11 cellular contexts compared by ENCODE assay signal in genomic region chrX:25012433-25012735, GRCh38. TPM values are rescaled to one million over a fixed set of nuclear protein-coding genes. Genes with fewer than 3 reads are reported as not detected.
DNase-seq lines count a peak whose midpoint lies in the region; ATAC-seq and TF ChIP-seq lines count a peak whose summit lies in the region.
"Had no signal": no experiment of that assay in that cellular context is flagged by ENCODE, and none has a peak within 500 bp of the region (broad histone marks: within the 10 kb centered on the region; RNA-seq: fewer than 3 reads in every experiment).

No MANE protein-coding gene starts in this region.

- peak; percentile 17 for DNase-seq in NCI-H82 (lab: John Stamatoyannopoulos, UW)
- no peak for DNase-seq in NCI-H82 treated with DMSO at 0.1 percent for 48 hours (lab: John Stamatoyannopoulos, UW; ENCODE audit: unreplicated experiment)
- DNase-seq in central memory CD8-positive, alpha-beta T cell (ENCODE audit: low spot score in 2 of 2), result no peak
- peak; percentile 57 to 87 for DNase-seq in psoas muscle
- DNase-seq in BE2C, result no peak
- DNase-seq in NCI-H226, result no peak
- no peak for DNase-seq in NCI-H345 (lab: John Stamatoyannopoulos, UW)
- DNase-seq: effector memory CD4-positive, alpha-beta T cell; head of caudate nucleus; stimulated activated naive CD8-positive, alpha-beta T cell treated with anti-CD3 and anti-CD28 coated beads, Interleukin-15, amount 100 ng/mL, for 72 hours had no signal

- peak overlapping the region in 1 of 3 donors; percentile 32 for H3K27ac Mint-ChIP-seq in IgD-negative memory B cell
- no peak overlapping the region for H3K27ac Mint-ChIP-seq in central memory CD8-positive, alpha-beta T cell (ENCODE audit: low read depth)
- H3K27ac Mint-ChIP-seq: stimulated activated naive CD8-positive, alpha-beta T cell treated with anti-CD3 and anti-CD28 coated beads, Interleukin-15, amount 100 ng/mL, for 72 hours had no signal

- peak overlapping the region in 3 of 4 donors; percentile 64 to 82 (median 67) for H3K4me3 Mint-ChIP-seq in IgD-negative memory B cell
- peak overlapping the region; percentile 79 for H3K4me3 Mint-ChIP-seq in central memory CD8-positive, alpha-beta T cell

- H3K4me1 ChIP-seq in psoas muscle, result no peaks in the 10 kb centered on the region
- no peaks in the 10 kb centered on the region for H3K4me1 ChIP-seq in BE2C

- peaks cover 0 to 2% (median 0%) of the 10 kb centered on the region in 3 donors for H3K9me3 Mint-ChIP-seq in IgD-negative memory B cell
- no peaks in the 10 kb centered on the region for H3K9me3 Mint-ChIP-seq in central memory CD8-positive, alpha-beta T cell
- H3K9me3 Mint-ChIP-seq: stimulated activated naive CD8-positive, alpha-beta T cell treated with anti-CD3 and anti-CD28 coated beads, Interleukin-15, amount 100 ng/mL, for 72 hours had no signal

- no peaks in the 10 kb centered on the region for H3K36me3 ChIP-seq in psoas muscle (ENCODE audit: insufficient read depth in 1 of 2, low read depth in 1 of 2)
- H3K36me3 ChIP-seq in BE2C, result no peaks in the 10 kb centered on the region

- peak overlapping the region; percentile 66 for H3K4me3 ChIP-seq in psoas muscle
- H3K4me3 ChIP-seq in BE2C (ENCODE audit: low read depth, low read length), result no peak overlapping the region

- peak overlapping the region; percentile 84 for H3K27ac ChIP-seq in psoas muscle

- 1 to 23% (median 2%) methylated on average over 10 to 19 of the region's 19 CpGs for WGBS in psoas muscle, 3 donors

- intact Hi-C loops in psoas muscle (cut with DNase I), result loop anchor here in 1 of 2 donors (10.0 kb wide), 2 partner anchors 178 to 258 kb away; no protein-coding TSS in a partner anchor

- peaks cover 0 to 3% (median 3%) of the 10 kb centered on the region in 3 donors for H3K4me1 Mint-ChIP-seq in IgD-negative memory B cell
- H3K4me1 Mint-ChIP-seq in central memory CD8-positive, alpha-beta T cell, result peaks cover 7% of the 10 kb centered on the region

- ATAC-seq in central memory CD8-positive, alpha-beta T cell (replicated peaks; ENCODE audit: extremely low read depth, poor library complexity, severe bottlenecking), result no peak
- ATAC-seq in psoas muscle, result peak; percentile 85 to 87 (median 86)

- no peaks in the 10 kb centered on the region for H3K36me3 Mint-ChIP-seq in IgD-negative memory B cell
- H3K36me3 Mint-ChIP-seq in central memory CD8-positive, alpha-beta T cell (ENCODE audit: insufficient read depth), result peaks cover 3% of the 10 kb centered on the region

- H3K27me3 ChIP-seq in psoas muscle (ENCODE audit: insufficient read depth in 3 of 3, low read length in 2 of 3) (peaks cover 0 to 89% (median 3%) of the 10 kb centered on the region in 3 donors), BE2C (peaks cover 78% of the 10 kb centered on the region)

- peaks cover 42% of the 10 kb centered on the region for H3K27me3 Mint-ChIP-seq in IgD-negative memory B cell
- H3K27me3 Mint-ChIP-seq in central memory CD8-positive, alpha-beta T cell, result peaks cover 69% of the 10 kb centered on the region

- no peak for TF ChIP-seq CTCF in psoas muscle (IDR thresholded peaks at IDR 0.05)
- TF ChIP-seq CTCF in BE2C (IDR thresholded peaks at IDR 0.05; ENCODE audit: low read depth, low read length), result no peak

- H3K9me3 ChIP-seq in psoas muscle (no peaks in the 10 kb centered on the region), BE2C (no peaks in the 10 kb centered on the region; the same call in 1 of the 2 replicates)

RNA-seq across cellular contexts. Expression of gene ARX, which starts 3.4 kb away (rescaled TPM):
- not detected for polyA plus RNA-seq in IgD-negative memory B cell
- total RNA-seq in psoas muscle, result 10 to 100 TPM in 1 of 4 donors, 1 to 10 TPM in 3; 2.7 to 12.8 (median 3.9) TPM
- polyA plus RNA-seq in psoas muscle, result 1 to 10 TPM in 2 of 3 donors, under 1 TPM in 1; 0.64 to 3.0 (median 2.6) TPM
- polyA plus RNA-seq in BE2C (2012; ENCODE audit: insufficient read depth, insufficient read length, low read depth), result not detected

Comparison
In these comparisons a context has a peak if more than half of its experiments do, and no peak if none do; other contexts are left out.
1. DNase-seq: peak in NCI-H82 (single experiment) and psoas muscle (2 of 2); none in NCI-H82 treated with DMSO at 0.1 percent for 48 hours (single experiment), central memory CD8-positive, alpha-beta T cell (0 of 2), BE2C (single experiment), NCI-H226 (single experiment) and NCI-H345 (single experiment).